16 cellular contexts compared by ENCODE assay signal in the genomic region with DNA sequence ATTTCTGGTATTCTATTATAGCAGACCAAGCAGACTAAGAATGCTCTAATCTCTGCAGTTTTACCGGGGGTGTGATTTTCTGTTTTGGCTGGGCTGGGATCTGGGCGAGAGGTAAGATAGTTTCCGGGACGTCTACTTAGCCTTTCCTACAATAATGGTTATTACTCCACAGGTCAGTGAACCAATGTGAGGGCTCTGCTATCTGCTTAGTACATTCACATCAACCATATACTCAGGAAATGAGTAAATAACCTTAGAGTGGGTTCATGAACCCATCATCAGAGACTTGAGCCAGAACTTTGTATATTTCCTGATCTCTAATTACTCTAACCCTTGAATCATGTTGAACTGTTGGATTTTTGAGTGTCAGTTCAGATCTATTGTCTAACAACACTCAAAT.
"Had no signal": no experiment of that assay in that cellular context is flagged by ENCODE, and none has a peak within 500 bp of the region (broad histone marks: within the 10 kb centered on the region; RNA-seq: fewer than 3 reads in every experiment).

No MANE protein-coding gene starts in this region.

- FAIRE-seq: RCC 7860 had no signal

- DNase-seq: Karpas-422, MM.1S, MV-4-11, NCI-H1417 treated with DMSO at 0.1 percent for 48 hours, NCI-H1694 treated with DMSO at 0.1 percent for 48 hours, NCI-H2171 treated with DMSO at 0.1 percent for 48 hours, NCI-H446, NCI-H524 treated with DMSO at 0.1 percent for 48 hours, NCI-H526 treated with DMSO at 0.1 percent for 48 hours, PC-9, SHP77, SIG-M5, SJCRH30, T-cell, T-helper 17 cell had no signal
